13 cellular contexts compared by ENCODE assay signal in the genomic region with DNA sequence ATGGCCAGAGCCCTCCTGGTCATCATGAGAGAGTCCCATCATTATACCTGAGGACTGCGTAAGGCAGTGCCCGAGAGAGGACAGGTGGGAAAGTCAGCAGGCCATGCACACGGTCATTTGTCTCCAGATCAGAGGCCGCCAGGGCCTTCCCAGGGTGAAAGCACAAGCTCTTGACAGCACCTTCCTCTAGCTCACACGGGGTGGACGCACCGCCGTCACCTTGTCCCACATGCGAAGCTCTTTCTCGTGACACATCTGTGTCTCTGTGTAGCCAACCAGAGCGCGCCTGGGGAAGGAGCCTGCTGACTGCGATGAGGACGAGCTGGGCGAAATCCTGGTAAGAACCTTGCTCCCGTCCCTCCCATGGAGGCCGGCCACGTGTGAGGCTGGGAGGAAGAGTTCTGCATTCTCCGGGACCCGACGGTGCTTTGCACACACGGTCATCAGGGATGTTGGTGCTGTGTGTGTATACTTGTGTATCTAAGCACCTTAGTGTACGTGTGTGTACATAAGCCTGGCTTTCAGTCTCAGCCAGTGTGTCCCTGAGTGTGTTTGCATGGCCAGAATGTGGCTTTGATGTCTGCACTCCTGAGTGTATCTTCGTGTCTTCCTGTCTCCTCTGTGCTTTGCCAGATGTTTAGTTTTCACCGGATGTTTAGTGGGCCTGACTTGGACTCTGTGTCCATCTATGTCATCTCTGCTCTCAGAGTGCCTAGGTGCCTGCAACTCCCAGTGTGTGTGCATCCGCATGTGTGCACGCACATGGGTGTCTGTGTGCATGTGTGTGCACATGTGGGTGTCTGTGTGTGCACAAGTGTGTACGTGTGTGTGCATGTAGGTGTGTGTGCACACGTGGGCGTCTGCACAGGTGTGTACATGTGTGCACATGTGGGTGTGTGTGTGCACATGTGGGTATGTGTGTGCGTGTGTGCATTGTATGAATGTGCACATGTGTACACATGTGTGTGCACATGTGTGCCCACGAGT. TPM values are rescaled to one million over a fixed set of nuclear protein-coding genes. Genes with fewer than 3 reads are reported as not detected.
"Had no signal": no experiment of that assay in that cellular context is flagged by ENCODE, and none has a peak within 500 bp of the region (broad histone marks: within the 10 kb centered on the region; RNA-seq: fewer than 3 reads in every experiment).

No MANE protein-coding gene starts in this region.

- H3K4me3 ChIP-seq: breast epithelium, prostate gland, SJSA1 had no signal

- H3K27ac ChIP-seq: breast epithelium, prostate gland, SJSA1 had no signal

- H3K9me3 ChIP-seq: breast epithelium, prostate gland, SJSA1 had no signal

- H3K4me1 ChIP-seq: breast epithelium, prostate gland, SJSA1 had no signal

- H3K4me3 Mint-ChIP-seq: activated CD4-positive, alpha-beta T cell treated with anti-CD3 and anti-CD28 coated beads for 36 hours; activated CD8-positive, alpha-beta T cell treated with anti-CD3 and anti-CD28 coated beads, Interleukin-2, amount 10 ng/mL, durations not matched to agents 7 days and 5 days; mesothelial cell of epicardium; naive thymus-derived CD4-positive, alpha-beta T cell had no signal

- ATAC-seq: activated CD4-positive, alpha-beta T cell treated with anti-CD3 and anti-CD28 coated beads for 36 hours; activated CD8-positive, alpha-beta T cell treated with anti-CD3 and anti-CD28 coated beads, Interleukin-2, amount 10 ng/mL, durations not matched to agents 7 days and 5 days; naive thymus-derived CD4-positive, alpha-beta T cell had no signal

- H3K27me3 Mint-ChIP-seq: activated CD4-positive, alpha-beta T cell treated with anti-CD3 and anti-CD28 coated beads for 36 hours; naive thymus-derived CD4-positive, alpha-beta T cell had no signal

- DNase-seq: activated CD4-positive, alpha-beta T cell treated with anti-CD3 and anti-CD28 coated beads for 36 hours; activated CD8-positive, alpha-beta T cell treated with anti-CD3 and anti-CD28 coated beads, Interleukin-2, amount 10 ng/mL, durations not matched to agents 7 days and 5 days; amygdala; naive thymus-derived CD4-positive, alpha-beta T cell; stimulated activated CD4-positive, alpha-beta T cell treated with anti-CD3 and anti-CD28 coated beads, Interleukin-2, amount 100 ng/mL, for 48 hours; stimulated activated naive CD4-positive, alpha-beta T cell treated with Interleukin-2 at 50 U/mL for 16 hours; T-helper 9 cell had no signal

- FAIRE-seq: frontal cortex, keratinocyte had no signal

- H3K27ac Mint-ChIP-seq: activated CD8-positive, alpha-beta T cell treated with anti-CD3 and anti-CD28 coated beads, Interleukin-2, amount 10 ng/mL, durations not matched to agents 7 days and 5 days; mesothelial cell of epicardium had no signal

- H3K9me3 Mint-ChIP-seq: mesothelial cell of epicardium had no signal

- H3K27me3 ChIP-seq: SJSA1 had no signal

- H3K36me3 ChIP-seq: breast epithelium, prostate gland, SJSA1 had no signal

RNA-seq across cellular contexts. Expression of a gene that starts 30.0 kb away (rescaled TPM):
- total RNA-seq: SJSA1 had no signal
- polyA plus RNA-seq: naive thymus-derived CD4-positive, alpha-beta T cell had no signal

RNA-seq across cellular contexts. Expression of a gene that starts 33.6 kb away (rescaled TPM):
- total RNA-seq: SJSA1 had no signal
- polyA plus RNA-seq: keratinocyte had no signal
